Comparison of ENCODE assay signal across 12 cellular contexts in genomic region chr9:15421532-15421931, GRCh38. TPM values are rescaled to one million over a fixed set of nuclear protein-coding genes. Genes with fewer than 3 reads are reported as not detected.
DNase-seq lines count a peak whose midpoint lies in the region; ATAC-seq, FAIRE-seq and TF ChIP-seq lines count a peak whose summit lies in the region.
"Had no signal": no experiment of that assay in that cellular context is flagged by ENCODE, and none has a peak within 500 bp of the region (broad histone marks: within the 10 kb centered on the region; RNA-seq: fewer than 3 reads in every experiment).

No MANE protein-coding gene starts in this region.

- no peak for TF ChIP-seq CTCF in HepG2 (CRISPR knock-in tag; IDR thresholded peaks at IDR 0.05)
- TF ChIP-seq CTCF in right lobe of liver (IDR thresholded peaks at IDR 0.05) = no peak
- no peak for TF ChIP-seq CTCF in mucosa of descending colon (IDR thresholded peaks at IDR 0.05)

- TF ChIP-seq RAD21 in HepG2 (CRISPR knock-in tag; IDR thresholded peaks at IDR 0.05) = no peak

- H3K9ac ChIP-seq in HepG2 (ENCODE audit: insufficient read depth, low read depth, low read length) = peak overlapping the region; percentile 87; the same call in 1 of the 2 replicates

- H3K27me3 ChIP-seq in HepG2 (ENCODE audit: control insufficient read depth in 1 of 2, insufficient read depth in 2 of 2, low read length in 2 of 2) (no peaks in the 10 kb centered on the region; a peak in 1 of 5 replicates), right lobe of liver (no peaks in the 10 kb centered on the region)

- no TSS peak for BruUV-seq in HepG2 (replicated peaks; lab: Mats Ljungman, UMichigan)

- H3K27me3 Mint-ChIP-seq in activated naive CD8-positive, alpha-beta T cell treated with anti-CD3 and anti-CD28 coated beads, Interleukin-2, amount 10 ng/mL, durations not matched to agents 7 days and 5 days = peaks cover 14% of the 10 kb centered on the region

- TF ChIP-seq EP300 in HepG2 (IDR thresholded peaks at IDR 0.05; ENCODE audit: low read depth in 2 of 2, low read length in 2 of 2) (no peak), HepG2 (CRISPR knock-in tag; IDR thresholded peaks at IDR 0.05; ENCODE audit: borderline replicate concordance) (no peak)

- intact Hi-C loops in HepG2 (cut with micrococcal nuclease; ENCODE audit: unreplicated experiment) = loop anchor here (5.0 kb wide), 1 partner anchor 186 kb away; no protein-coding TSS in a partner anchor
- intact Hi-C loops in right lobe of liver (cut with DNase I) = no loop called here
- intact Hi-C loops in mucosa of descending colon (cut with DNase I, micrococcal nuclease) = loop anchor here (10.0 kb wide), 3 partner anchors 117 to 207 kb away; partner anchors contain the start of gene TTC39B (in 1 of the 2)

- TF ChIP-seq POLR2A in HepG2 (IDR thresholded peaks at IDR 0.05; ENCODE audit: insufficient read depth in 1 of 2, low read depth in 2 of 2, low read length in 2 of 2) (no peak), right lobe of liver (IDR thresholded peaks at IDR 0.05) (no peak)

- no peak overlapping the region for H2AFZ ChIP-seq in HepG2 (ENCODE audit: low read length)

- ATAC-seq in HepG2 (no peak), right lobe of liver (no peak), mucosa of descending colon (peak; percentile 30)
- no peak for ATAC-seq in activated naive CD8-positive, alpha-beta T cell treated with anti-CD3 and anti-CD28 coated beads, Interleukin-2, amount 10 ng/mL, durations not matched to agents 7 days and 5 days (ENCODE audit: low read depth)

- WGBS in HepG2 (ENCODE audit: low lambda C conversion rate) = 90% methylated on average over 6 of the region's 6 CpGs
- 79% methylated on average over 3 of the region's 6 CpGs for WGBS in right lobe of liver (ENCODE audit: insufficient coverage, low coverage, low lambda C conversion rate, missing lambda C conversion rate)

- H3K36me3 ChIP-seq in HepG2 (replicated peaks in 1 of 2; ENCODE audit: control insufficient read depth in 1 of 2, insufficient read depth in 2 of 2, low read length in 2 of 2) = peaks cover 0 to 19% of the 10 kb centered on the region in 2 experiments; a peak in 3 of 5 replicates
- peaks cover 0 to 13% (median 0%) of the 10 kb centered on the region in 4 donors for H3K36me3 ChIP-seq in right lobe of liver
- H3K36me3 ChIP-seq in mucosa of descending colon (ENCODE audit: low read depth) = no peaks in the 10 kb centered on the region

- H3K9me3 Mint-ChIP-seq in activated naive CD8-positive, alpha-beta T cell treated with anti-CD3 and anti-CD28 coated beads, Interleukin-2, amount 10 ng/mL, durations not matched to agents 7 days and 5 days = no peaks in the 10 kb centered on the region

- peaks cover 26% of the 10 kb centered on the region for H3K4me1 Mint-ChIP-seq in activated naive CD8-positive, alpha-beta T cell treated with anti-CD3 and anti-CD28 coated beads, Interleukin-2, amount 10 ng/mL, durations not matched to agents 7 days and 5 days

- peaks cover 18% of the 10 kb centered on the region for H3K36me3 Mint-ChIP-seq in activated naive CD8-positive, alpha-beta T cell treated with anti-CD3 and anti-CD28 coated beads, Interleukin-2, amount 10 ng/mL, durations not matched to agents 7 days and 5 days

- POLR2A ChIA-PET in HepG2 (lab: Yijun Ruan, JAX) = interaction anchor here (0.6 to 0.8 kb wide), 2 partner anchors 62 to 115 kb away, joined by 3 to 4 read pairs; partner anchors contain the start of gene TTC39B
- POLR2A ChIA-PET in activated naive CD8-positive, alpha-beta T cell treated with anti-CD3 and anti-CD28 coated beads, Interleukin-2, amount 10 ng/mL, durations not matched to agents 7 days and 5 days (lab: Charles Lee) = no interaction called here

- no peaks in the 10 kb centered on the region for H3K9me3 ChIP-seq in HepG2 (ENCODE audit: low read length)
- no peaks in the 10 kb centered on the region for H3K9me3 ChIP-seq in right lobe of liver
- no peaks in the 10 kb centered on the region for H3K9me3 ChIP-seq in mucosa of descending colon

- H3K4me1 ChIP-seq in HepG2 (ENCODE audit: insufficient read depth, low read length) (peaks cover 44% of the 10 kb centered on the region), right lobe of liver (peaks cover 0 to 10% (median 0%) of the 10 kb centered on the region in 4 donors), mucosa of descending colon (ENCODE audit: low read depth) (peaks cover 21% of the 10 kb centered on the region)

- H3K4me3 ChIP-seq in HepG2 (replicated peaks in 1 of 3; ENCODE audit: insufficient read depth in 1 of 3, low read depth in 2 of 3, low read length in 3 of 3) (no peak overlapping the region; a peak in 1 of 6 replicates), right lobe of liver (no peak overlapping the region), mucosa of descending colon (no peak overlapping the region)

- CTCF ChIA-PET in HepG2 (lab: Yijun Ruan, JAX; ENCODE audit: low intra/inter-chr PET ratio, low total read pairs) = no interaction called here

- DNase-seq in HepG2 (ENCODE audit: low spot score) (no peak), right lobe of liver (no peak), mucosa of descending colon (peak in 2 of 3 donors; percentile 38 to 51), NCI-H1694 treated with DMSO at 0.1 percent for 48 hours (lab: John Stamatoyannopoulos, UW) (no peak), globus pallidus (ENCODE audit: low spot score) (no peak)
- no peak for DNase-seq in activated naive CD8-positive, alpha-beta T cell treated with anti-CD3 and anti-CD28 coated beads, Interleukin-2, amount 10 ng/mL, durations not matched to agents 7 days and 5 days
- no peak for DNase-seq in stimulated activated CD4-positive, alpha-beta T cell treated with anti-CD3 and anti-CD28 coated beads, Interleukin-4, amount 100 ng/mL, for 4 hours
- DNase-seq in stimulated activated CD4-positive, alpha-beta T cell treated with anti-CD3 and anti-CD28 coated beads, Interleukin-4, amount 100 ng/mL, for 24 hours = no peak
- DNase-seq: activated gamma-delta T cell, H9, T1000 had no signal

- in situ Hi-C loops in HepG2 (cut with HindIII; ENCODE audit: extremely low pct_ligation_motif_present, low pct_unique_long_range_greater_than_20kb) = loop anchor here (25.0 kb wide), 1 partner anchor 134 kb away; no protein-coding TSS in a partner anchor

- H3K27ac ChIP-seq in HepG2 (ENCODE audit: extremely low read length, insufficient read depth, low read length) = peak overlapping the region; percentile 75
- no peak overlapping the region for H3K27ac ChIP-seq in right lobe of liver

- H3K4me3 Mint-ChIP-seq in activated naive CD8-positive, alpha-beta T cell treated with anti-CD3 and anti-CD28 coated beads, Interleukin-2, amount 10 ng/mL, durations not matched to agents 7 days and 5 days = peak overlapping the region; percentile 20

- no peak for FAIRE-seq in HepG2 (lab: Jason Lieb, UNC)
- FAIRE-seq: islet of Langerhans had no signal

- no peaks in the 10 kb centered on the region for H4K20me1 ChIP-seq in HepG2 (ENCODE audit: insufficient read depth, low read length)

- H3K27ac Mint-ChIP-seq in activated naive CD8-positive, alpha-beta T cell treated with anti-CD3 and anti-CD28 coated beads, Interleukin-2, amount 10 ng/mL, durations not matched to agents 7 days and 5 days = peak overlapping the region; percentile 22

- peaks cover 36% of the 10 kb centered on the region for H3K79me2 ChIP-seq in HepG2 (ENCODE audit: insufficient read depth, low read length)

- H3K4me2 ChIP-seq in HepG2 (ENCODE audit: low read depth, low read length) = peak overlapping the region; percentile 77

TF ChIP-seq in HepG2, 621 proteins besides CTCF, POLR2A, EP300 and RAD21 (continues in another document):
- no peak for TF ChIP-seq ZSCAN5A (CRISPR knock-in tag; IDR thresholded peaks at IDR 0.05; ENCODE audit: borderline replicate concordance)
- TF ChIP-seq GFI1 (CRISPR knock-in tag; IDR thresholded peaks at IDR 0.05; ENCODE audit: borderline replicate concordance) = no peak
- no peak for TF ChIP-seq MIER3 (CRISPR knock-in tag; IDR thresholded peaks at IDR 0.05; ENCODE audit: borderline replicate concordance)

RNA-seq across cellular contexts. Expression of gene SNAPC3, which starts 1.1 kb away (rescaled TPM):
- total RNA-seq in HepG2 (2016; rRNA removed; fragmentation: Illumina TruSeq; extraction: Trizol) = 25.5 and 25.6 TPM in 2 replicates
- 3.6 and 4.5 TPM in 2 replicates for total RNA-seq in HepG2 (2016; cell fraction: cytosol; rRNA removed; fragmentation: Illumina TruSeq; extraction: Trizol; ENCODE audit: low read depth)
- total RNA-seq in HepG2 (2016; cell fraction: insoluble cytoplasmic fraction; rRNA removed; fragmentation: Illumina TruSeq; extraction: Trizol) = 24.0 and 25.0 TPM in 2 replicates
- total RNA-seq in HepG2 (2016; cell fraction: membrane; rRNA removed; fragmentation: Illumina TruSeq; extraction: Trizol) = 8.1 and 9.1 TPM in 2 replicates
- 39.1 TPM in 2 replicates for total RNA-seq in HepG2 (2016; cell fraction: nucleus; rRNA removed; fragmentation: Illumina TruSeq; extraction: Trizol)
- polyA plus RNA-seq in HepG2 (2011; rRNA removed) = 20.8 and 26.0 TPM in 2 replicates
- 11.3 and 14.4 TPM in 2 replicates for polyA plus RNA-seq in HepG2 (2011; cell fraction: cytosol; rRNA removed)
- 28.8 and 32.5 TPM in 2 replicates for polyA plus RNA-seq in HepG2 (2011; cell fraction: nucleus; rRNA removed)
- 17.5 and 20.8 TPM in 2 replicates for polyA plus RNA-seq in HepG2 (2012)
- polyA plus RNA-seq in HepG2 (2016; cell fraction: cytosol; fragmentation: Illumina TruSeq; extraction: Trizol; ENCODE audit: low read depth) = 2.1 and 2.3 TPM in 2 replicates
- polyA plus RNA-seq in HepG2 (2016; cell fraction: insoluble cytoplasmic fraction; fragmentation: Illumina TruSeq; extraction: Trizol; ENCODE audit: low read depth) = 25.8 and 27.1 TPM in 2 replicates
- 4.4 and 4.9 TPM in 2 replicates for polyA plus RNA-seq in HepG2 (2016; cell fraction: membrane; fragmentation: Illumina TruSeq; extraction: Trizol; ENCODE audit: low read depth)
- polyA plus RNA-seq in HepG2 (2016; cell fraction: nucleus; fragmentation: Illumina TruSeq; extraction: Trizol; ENCODE audit: insufficient read depth, low read depth) = 32.4 and 33.8 TPM in 2 replicates
- 8.8 and 12.1 TPM in 2 replicates for polyA minus RNA-seq in HepG2 (2011; rRNA and poly(A)+ RNA removed; ENCODE audit: low replicate concordance)
- 14.5 and 18.6 TPM in 2 replicates for polyA minus RNA-seq in HepG2 (2011; cell fraction: cytosol; rRNA and poly(A)+ RNA removed)
- polyA minus RNA-seq in HepG2 (2011; cell fraction: nucleus; rRNA and poly(A)+ RNA removed) = 72.5 and 83.2 TPM in 2 replicates
- 10 to 100 TPM in 5 of 6 experiments, 1 to 10 TPM in 1; 9.6 to 13.5 (median 13.3) TPM for total RNA-seq in right lobe of liver
- 10 to 100 TPM; 27.4 to 29.2 TPM for total RNA-seq in activated naive CD8-positive, alpha-beta T cell treated with anti-CD3 and anti-CD28 coated beads, Interleukin-2, amount 10 ng/mL, durations not matched to agents 7 days and 5 days
- total RNA-seq in mucosa of descending colon = 10 to 100 TPM; 32.2 to 44.9 (median 44.5) TPM

Comparison
In these comparisons a context has a peak if more than half of its experiments do, and no peak if none do; other contexts are left out.
1. intact Hi-C loops: an anchor here in HepG2 (5.0 kb wide) and mucosa of descending colon (10.0 kb wide); none called in right lobe of liver.
2. DNase-seq: peak in mucosa of descending colon (2 of 3); none in HepG2 (single experiment), right lobe of liver (0 of 3), activated naive CD8-positive, alpha-beta T cell treated with anti-CD3 and anti-CD28 coated beads, Interleukin-2, amount 10 ng/mL, durations not matched to agents 7 days and 5 days (single experiment), NCI-H1694 treated with DMSO at 0.1 percent for 48 hours (single experiment), globus pallidus (single experiment), stimulated activated CD4-positive, alpha-beta T cell treated with anti-CD3 and anti-CD28 coated beads, Interleukin-4, amount 100 ng/mL, for 4 hours (0 of 2) and stimulated activated CD4-positive, alpha-beta T cell treated with anti-CD3 and anti-CD28 coated beads, Interleukin-4, amount 100 ng/mL, for 24 hours (single experiment).